ENCODE assay signal across 8 cellular contexts in genomic region chr1:55155522-55155921, GRCh38. TPM values are rescaled to one million over a fixed set of nuclear protein-coding genes. Genes with fewer than 3 reads are reported as not detected.
A peak's percentile ranks its signal among the peaks of the same experiment; 100 is the strongest.
DNase-seq lines count a peak whose midpoint lies in the region; ATAC-seq lines count a peak whose summit lies in the region.

No MANE protein-coding gene starts in this region.

- H3K4me1 ChIP-seq in CD4-positive, CD25-positive, alpha-beta regulatory T cell (ENCODE audit: control insufficient read depth, insufficient read depth, low read length, poor library complexity, severe bottlenecking): peaks cover 20% of the 10 kb centered on the region

- ATAC-seq in CD4-positive, CD25-positive, alpha-beta regulatory T cell (ENCODE audit: low read depth in 2 of 2): no peak
- no peak for ATAC-seq in left lobe of liver
- no peak for ATAC-seq in GM18907 (IDR thresholded peaks at IDR 0.05; ENCODE audit: unreplicated experiment)
- ATAC-seq in esophagus mucosa: no peak

- H3K36me3 Mint-ChIP-seq in CD4-positive, CD25-positive, alpha-beta regulatory T cell: peaks cover 35% of the 10 kb centered on the region
- peaks cover 8% of the 10 kb centered on the region for H3K36me3 Mint-ChIP-seq in IgD-negative memory B cell

- no peaks in the 10 kb centered on the region for H3K27me3 Mint-ChIP-seq in CD4-positive, CD25-positive, alpha-beta regulatory T cell
- no peaks in the 10 kb centered on the region for H3K27me3 Mint-ChIP-seq in IgD-negative memory B cell

- H3K27me3 ChIP-seq in CD4-positive, CD25-positive, alpha-beta regulatory T cell (ENCODE audit: control insufficient read depth, insufficient read depth, low read length): no peaks in the 10 kb centered on the region

- H3K4me3 Mint-ChIP-seq in CD4-positive, CD25-positive, alpha-beta regulatory T cell: no peak overlapping the region
- no peak overlapping the region for H3K4me3 Mint-ChIP-seq in IgD-negative memory B cell

- H3K27ac ChIP-seq in CD4-positive, CD25-positive, alpha-beta regulatory T cell (ENCODE audit: insufficient read depth, low read length, poor library complexity, severe bottlenecking): no peak overlapping the region

- peak in 1 of 3 donors; percentile 9 for DNase-seq in CD4-positive, CD25-positive, alpha-beta regulatory T cell
- DNase-seq in amniotic epithelial cell (ENCODE audit: low read depth) (peak; percentile 41), left lobe of liver (ENCODE audit: low spot score) (peak; percentile 48), T-helper 9 cell (no peak), NCI-H774 (lab: John Stamatoyannopoulos, UW) (no peak)

- H3K4me1 Mint-ChIP-seq in CD4-positive, CD25-positive, alpha-beta regulatory T cell: peaks cover 12 to 33% (median 26%) of the 10 kb centered on the region in 4 donors
- peaks cover 16 to 20% (median 18%) of the 10 kb centered on the region in 3 donors for H3K4me1 Mint-ChIP-seq in IgD-negative memory B cell

- H3K4me3 ChIP-seq in CD4-positive, CD25-positive, alpha-beta regulatory T cell (ENCODE audit: low read depth, low read length): no peak overlapping the region

- peak overlapping the region in 2 of 3 donors; percentile 9 to 23 for H3K27ac Mint-ChIP-seq in CD4-positive, CD25-positive, alpha-beta regulatory T cell
- H3K27ac Mint-ChIP-seq in IgD-negative memory B cell: peak overlapping the region in 2 of 3 donors; percentile 28 to 61

- H3K36me3 ChIP-seq in CD4-positive, CD25-positive, alpha-beta regulatory T cell (ENCODE audit: control insufficient read depth, insufficient read depth, low read length): peaks cover 74% of the 10 kb centered on the region

- no peaks in the 10 kb centered on the region for H3K9me3 ChIP-seq in CD4-positive, CD25-positive, alpha-beta regulatory T cell (ENCODE audit: control insufficient read depth in 2 of 2, low read length in 2 of 2)

- no peaks in the 10 kb centered on the region for H3K9me3 Mint-ChIP-seq in CD4-positive, CD25-positive, alpha-beta regulatory T cell
- no peaks in the 10 kb centered on the region for H3K9me3 Mint-ChIP-seq in IgD-negative memory B cell

RNA-seq across cellular contexts. Expression of gene USP24, which starts 59.6 kb away (rescaled TPM):
- 60.9 TPM for total RNA-seq in CD4-positive, CD25-positive, alpha-beta regulatory T cell
- 1 to 10 TPM; 5.7 to 7.2 (median 6.1) TPM for polyA plus RNA-seq in CD4-positive, CD25-positive, alpha-beta regulatory T cell
- 10.2 TPM for polyA plus RNA-seq in IgD-negative memory B cell
- total RNA-seq in left lobe of liver (17.7 TPM), esophagus mucosa (21.8 TPM)

Comparison
In these comparisons a context has a peak if more than half of its experiments do, and no peak if none do; other contexts are left out.
1. DNase-seq: peak in amniotic epithelial cell (single experiment) and left lobe of liver (single experiment); none in T-helper 9 cell (single experiment) and NCI-H774 (single experiment).